In the genomic region with DNA sequence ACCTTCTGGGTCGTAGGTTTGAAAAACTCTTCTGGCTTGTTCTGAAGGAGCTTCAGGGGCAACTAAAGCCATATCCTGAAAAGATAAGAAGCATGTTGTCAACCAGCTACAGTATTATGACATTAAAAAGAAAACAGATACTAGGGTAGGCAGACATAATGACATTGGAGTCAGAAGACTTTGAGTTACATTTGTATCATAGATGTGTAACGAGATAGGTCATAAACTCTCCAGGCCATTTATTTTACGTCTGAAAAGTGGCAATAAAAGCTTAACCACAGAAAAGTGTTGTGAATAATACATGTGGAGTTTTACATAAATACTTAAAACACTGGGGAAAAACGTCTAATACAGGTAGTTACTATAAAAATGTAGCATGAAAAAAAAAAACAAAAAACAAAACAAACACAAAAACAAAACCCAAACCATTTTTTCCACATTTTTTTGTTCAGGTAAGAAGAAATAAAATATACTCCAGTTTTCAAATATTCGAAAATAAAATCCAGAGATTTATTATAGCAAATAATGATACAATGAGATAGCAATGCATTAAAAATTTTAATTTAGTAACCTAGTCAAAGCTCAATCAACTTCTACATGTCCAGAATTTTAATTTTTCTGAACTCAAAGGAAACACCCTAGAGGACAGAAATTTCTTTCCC, we compare ENCODE assay signal across 1 cellular context.
TF ChIP-seq lines count a peak whose summit lies in the region.

No MANE protein-coding gene starts in this region.

TF ChIP-seq in K562, 482 proteins besides CTCF, POLR2A, EP300 and RAD21 (continued from another document):
- TF ChIP-seq, protein P1, sequence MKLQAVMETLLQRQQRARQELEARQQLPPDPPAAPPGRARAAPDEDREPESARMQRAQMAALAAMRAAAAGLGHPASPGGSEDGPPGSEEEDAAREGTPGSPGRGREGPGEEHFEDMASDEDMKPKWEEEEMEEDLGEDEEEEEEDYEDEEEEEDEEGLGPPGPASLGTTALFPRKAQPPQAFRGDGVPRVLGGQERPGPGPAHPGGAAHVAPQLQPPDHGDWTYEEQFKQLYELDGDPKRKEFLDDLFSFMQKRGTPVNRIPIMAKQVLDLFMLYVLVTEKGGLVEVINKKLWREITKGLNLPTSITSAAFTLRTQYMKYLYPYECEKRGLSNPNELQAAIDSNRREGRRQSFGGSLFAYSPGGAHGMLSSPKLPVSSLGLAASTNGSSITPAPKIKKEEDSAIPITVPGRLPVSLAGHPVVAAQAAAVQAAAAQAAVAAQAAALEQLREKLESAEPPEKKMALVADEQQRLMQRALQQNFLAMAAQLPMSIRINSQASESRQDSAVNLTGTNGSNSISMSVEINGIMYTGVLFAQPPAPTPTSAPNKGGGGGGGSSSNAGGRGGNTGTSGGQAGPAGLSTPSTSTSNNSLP (IDR thresholded peaks at IDR 0.05; ENCODE audit: borderline replicate concordance, low read depth, low read length) = 0 out of 2 replicates have a peak, but pooled peaks have one; percentile 14
- TF ChIP-seq SRF (CRISPR knock-in tag; IDR thresholded peaks at IDR 0.05) = no peak
